In genomic region chr9:74721696-74722660, GRCh38 we compare ENCODE assay signal across 1 cellular context.
TF ChIP-seq lines count a peak whose summit lies in the region.

No MANE protein-coding gene starts in this region.

TF ChIP-seq in HepG2, 621 proteins besides CTCF, POLR2A, EP300 and RAD21 (continued from another document):
- TF ChIP-seq ZNF333 (CRISPR knock-in tag; IDR thresholded peaks at IDR 0.05; ENCODE audit: borderline replicate concordance) (no peak), DZIP1 (CRISPR knock-in tag; IDR thresholded peaks at IDR 0.05) (no peak), TRAFD1 (CRISPR knock-in tag; IDR thresholded peaks at IDR 0.05; ENCODE audit: borderline replicate concordance) (no peak), FOSL2 (CRISPR knock-in tag; IDR thresholded peaks at IDR 0.05) (no peak), ZNF605 (CRISPR knock-in tag; IDR thresholded peaks at IDR 0.05) (no peak), ZNF772 (CRISPR knock-in tag; IDR thresholded peaks at IDR 0.05) (no peak)
